Comparison of ENCODE assay signal across 15 cellular contexts in genomic region chr5:132301341-132302274, GRCh38. TPM values are rescaled to one million over a fixed set of nuclear protein-coding genes. Genes with fewer than 3 reads are reported as not detected.
DNase-seq lines count a peak whose midpoint lies in the region; ATAC-seq and TF ChIP-seq lines count a peak whose summit lies in the region.
"Had no signal": no experiment of that assay in that cellular context is flagged by ENCODE, and none has a peak within 500 bp of the region (broad histone marks: within the 10 kb centered on the region; RNA-seq: fewer than 3 reads in every experiment).

No MANE protein-coding gene starts in this region.

- CTCF ChIA-PET in activated CD8-positive, alpha-beta memory T cell treated with anti-CD3 and anti-CD28 coated beads, Interleukin-2, amount 10 ng/mL, durations not matched to agents 7 days and 5 days (lab: Charles Lee), result no interaction called here

- H3K9me3 Mint-ChIP-seq in activated CD8-positive, alpha-beta memory T cell treated with anti-CD3 and anti-CD28 coated beads, Interleukin-2, amount 10 ng/mL, durations not matched to agents 7 days and 5 days (ENCODE audit: low read depth), result peaks cover 6% of the 10 kb centered on the region

- no peak for ATAC-seq in activated CD8-positive, alpha-beta memory T cell treated with anti-CD3 and anti-CD28 coated beads, Interleukin-2, amount 10 ng/mL, durations not matched to agents 7 days and 5 days
- ATAC-seq in body of pancreas (peak; percentile 79), lower lobe of right lung (peak; percentile 28 to 70), upper lobe of right lung (peak; percentile 63), GM19035 (IDR thresholded peaks at IDR 0.05; ENCODE audit: unreplicated experiment) (no peak), GM18520 (IDR thresholded peaks at IDR 0.05; ENCODE audit: unreplicated experiment) (no peak), GM18870 (IDR thresholded peaks at IDR 0.05; ENCODE audit: unreplicated experiment) (no peak)
- ATAC-seq: activated CD8-positive, alpha-beta T cell treated with anti-CD3 and anti-CD28 coated beads for 36 hours had no signal

- no peaks in the 10 kb centered on the region for H3K36me3 ChIP-seq in body of pancreas (replicated peaks in 1 of 2; ENCODE audit: insufficient read depth in 1 of 2, low read depth in 2 of 2)
- no peaks in the 10 kb centered on the region for H3K36me3 ChIP-seq in lower lobe of right lung
- H3K36me3 ChIP-seq in upper lobe of right lung, result no peaks in the 10 kb centered on the region

- TF ChIP-seq POLR2A in body of pancreas (IDR thresholded peaks at IDR 0.05), result no peak

- H3K4me1 ChIP-seq in body of pancreas, result no peaks in the 10 kb centered on the region
- H3K4me1 ChIP-seq in lower lobe of right lung, result no peaks in the 10 kb centered on the region
- H3K4me1 ChIP-seq in upper lobe of right lung, result no peaks in the 10 kb centered on the region

- TF ChIP-seq CTCF in body of pancreas (IDR thresholded peaks at IDR 0.05) (no peak), lower lobe of right lung (IDR thresholded peaks at IDR 0.05) (no peak), upper lobe of right lung (IDR thresholded peaks at IDR 0.05) (no peak)

- H3K27me3 ChIP-seq in body of pancreas (no peaks in the 10 kb centered on the region), lower lobe of right lung (ENCODE audit: low read depth) (no peaks in the 10 kb centered on the region), upper lobe of right lung (no peaks in the 10 kb centered on the region)

- H3K4me3 ChIP-seq in body of pancreas (no peak overlapping the region), lower lobe of right lung (no peak overlapping the region), upper lobe of right lung (no peak overlapping the region)
- H3K4me3 ChIP-seq: psoas muscle, SK-N-MC had no signal

- 77% methylated on average over 5 to 11 of the region's 11 CpGs for WGBS in body of pancreas, 2 donors

- H3K4me3 Mint-ChIP-seq in activated CD8-positive, alpha-beta memory T cell treated with anti-CD3 and anti-CD28 coated beads, Interleukin-2, amount 10 ng/mL, durations not matched to agents 7 days and 5 days, result no peak overlapping the region
- H3K4me3 Mint-ChIP-seq: activated CD8-positive, alpha-beta T cell treated with anti-CD3 and anti-CD28 coated beads for 36 hours had no signal

- intact Hi-C loops in body of pancreas (cut with DNase I), result no loop called here
- intact Hi-C loops in lower lobe of right lung (cut with DNase I), result no loop called here
- intact Hi-C loops in upper lobe of right lung (cut with DNase I), result no loop called here

- H3K9me3 ChIP-seq in body of pancreas (no peaks in the 10 kb centered on the region), lower lobe of right lung (peaks cover 11% of the 10 kb centered on the region), upper lobe of right lung (no peaks in the 10 kb centered on the region)

- DNase-seq in activated CD8-positive, alpha-beta memory T cell treated with anti-CD3 and anti-CD28 coated beads for 24 hours, result peak; percentile 52
- no peak for DNase-seq in activated CD8-positive, alpha-beta memory T cell treated with anti-CD3 and anti-CD28 coated beads, Interleukin-2, amount 10 ng/mL, durations not matched to agents 7 days and 5 days
- DNase-seq in body of pancreas, result peak in 1 of 4 donors; percentile 52
- no peak for DNase-seq in lower lobe of right lung
- DNase-seq in upper lobe of right lung, result no peak
- DNase-seq: activated CD8-positive, alpha-beta T cell treated with anti-CD3 and anti-CD28 coated beads for 36 hours; activated effector memory CD4-positive, alpha-beta T cell treated with Interleukin-2 at 50 U/mL for 16 hours; amygdala; GDM1; NCI-H2171; psoas muscle had no signal

- H3K36me3 Mint-ChIP-seq in activated CD8-positive, alpha-beta memory T cell treated with anti-CD3 and anti-CD28 coated beads, Interleukin-2, amount 10 ng/mL, durations not matched to agents 7 days and 5 days, result peaks cover 5% of the 10 kb centered on the region

- H3K4me1 Mint-ChIP-seq in activated CD8-positive, alpha-beta memory T cell treated with anti-CD3 and anti-CD28 coated beads, Interleukin-2, amount 10 ng/mL, durations not matched to agents 7 days and 5 days, result no peaks in the 10 kb centered on the region

- no peaks in the 10 kb centered on the region for H3K27me3 Mint-ChIP-seq in activated CD8-positive, alpha-beta memory T cell treated with anti-CD3 and anti-CD28 coated beads, Interleukin-2, amount 10 ng/mL, durations not matched to agents 7 days and 5 days
- H3K27me3 Mint-ChIP-seq: activated CD8-positive, alpha-beta T cell treated with anti-CD3 and anti-CD28 coated beads for 36 hours had no signal

- peak overlapping the region in 3 of 4 donors; percentile 18 to 57 (median 39) for H3K27ac ChIP-seq in body of pancreas
- H3K27ac ChIP-seq in lower lobe of right lung, result no peak overlapping the region
- H3K27ac ChIP-seq in upper lobe of right lung, result no peak overlapping the region
- H3K27ac ChIP-seq: psoas muscle, SK-N-MC had no signal

- H3K27ac Mint-ChIP-seq in activated CD8-positive, alpha-beta memory T cell treated with anti-CD3 and anti-CD28 coated beads, Interleukin-2, amount 10 ng/mL, durations not matched to agents 7 days and 5 days, result no peak overlapping the region
- H3K27ac Mint-ChIP-seq: activated CD8-positive, alpha-beta T cell treated with anti-CD3 and anti-CD28 coated beads for 36 hours had no signal

RNA-seq across cellular contexts. Expression of gene SLC22A4, which starts 7.4 kb away (rescaled TPM):
- under 1 TPM; 0.32 to 0.75 TPM for total RNA-seq in activated CD8-positive, alpha-beta memory T cell treated with anti-CD3 and anti-CD28 coated beads, Interleukin-2, amount 10 ng/mL, durations not matched to agents 7 days and 5 days
- total RNA-seq in body of pancreas (not detected), lower lobe of right lung (8.5 TPM), upper lobe of right lung (1.8 TPM)

RNA-seq across cellular contexts. Expression of gene PDLIM4, which starts 44.1 kb away (rescaled TPM):
- total RNA-seq in activated CD8-positive, alpha-beta memory T cell treated with anti-CD3 and anti-CD28 coated beads, Interleukin-2, amount 10 ng/mL, durations not matched to agents 7 days and 5 days, result 1 to 10 TPM in 1 of 2 experiments, not detected in 1; 2.3 TPM
- total RNA-seq in body of pancreas (1 to 10 TPM; 4.2 to 4.3 TPM), lower lobe of right lung (6.7 TPM), upper lobe of right lung (7.4 TPM)
- total RNA-seq: activated CD8-positive, alpha-beta T cell treated with anti-CD3 and anti-CD28 coated beads for 36 hours had no signal

Comparison
In these comparisons a context has a peak if more than half of its experiments do, and no peak if none do; other contexts are left out.
1. ATAC-seq: peak in body of pancreas (single experiment), lower lobe of right lung (2 of 2) and upper lobe of right lung (single experiment); none in activated CD8-positive, alpha-beta memory T cell treated with anti-CD3 and anti-CD28 coated beads, Interleukin-2, amount 10 ng/mL, durations not matched to agents 7 days and 5 days (single experiment), GM19035 (single experiment), GM18520 (single experiment) and GM18870 (single experiment).
2. H3K27ac ChIP-seq: peak in body of pancreas (3 of 4); none in lower lobe of right lung (single experiment) and upper lobe of right lung (single experiment).